27 cellular contexts compared by ENCODE assay signal in the genomic region with DNA sequence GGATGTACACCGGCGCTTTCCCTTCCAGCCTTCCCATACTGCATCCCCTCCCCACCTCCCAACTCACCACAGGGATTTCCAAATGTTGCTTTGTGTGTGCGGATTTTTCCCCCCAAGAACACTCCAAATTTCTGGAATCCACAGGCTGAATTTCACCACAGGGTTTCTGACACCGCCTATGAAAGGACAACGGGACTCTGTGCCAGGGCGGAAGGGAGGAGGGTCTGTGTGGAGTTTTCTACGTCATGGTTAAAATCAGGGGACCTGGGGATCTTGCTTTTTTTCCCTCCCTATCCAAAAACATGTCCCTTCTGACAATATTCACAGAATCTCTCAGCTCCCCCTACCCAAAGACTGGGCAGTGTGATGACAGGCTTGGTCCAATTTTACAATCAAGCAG. TPM values are rescaled to one million over a fixed set of nuclear protein-coding genes. Genes with fewer than 3 reads are reported as not detected.
"Had no signal": no experiment of that assay in that cellular context is flagged by ENCODE, and none has a peak within 500 bp of the region (broad histone marks: within the 10 kb centered on the region; RNA-seq: fewer than 3 reads in every experiment).

No MANE protein-coding gene starts in this region.

- DNase-seq: activated CD4-positive, alpha-beta T cell treated with anti-CD3 and anti-CD28 coated beads for 48 hours; activated CD4-positive, alpha-beta T cell treated with anti-CD3 and anti-CD28 coated beads, Interleukin-2, amount 50 U/mL, for 4 hours; activated CD4-positive, CD25-positive, alpha-beta regulatory T cell treated with anti-CD3 and anti-CD28 coated beads, Interleukin-2, amount 50 U/mL, for 72 hours; activated CD8-positive, alpha-beta T cell treated with anti-CD3 and anti-CD28 coated beads, Interleukin-2, amount 10 ng/mL, durations not matched to agents 7 days and 5 days; activated effector memory CD4-positive, alpha-beta T cell treated with anti-CD3 and anti-CD28 coated beads, Interleukin-2, amount 50 U/mL, for 16 hours; activated naive CD4-positive, alpha-beta T cell treated with Interleukin-2 at 50 U/mL for 16 hours; activated T-cell treated with anti-CD3 and anti-CD28 coated beads, Interleukin-2, amount 50 U/mL, for 24 hours; brain microvascular endothelial cell; MM.1S; NCI-H1105; NCI-H1436; NCI-H1694 treated with DMSO at 0.1 percent for 48 hours; NCI-H2029 treated with DMSO at 0.1 percent for 48 hours; NCI-H345; NCI-H510A; NCI-H69; NK-92 treated with Interleukin-12 subunit alpha and Interleukin-12 subunit beta, amount 100 ng/mL, for 24 hours; RPMI8226; SW 1271; T-helper 9 cell had no signal

- H3K27me3 Mint-ChIP-seq: activated T-cell treated with anti-CD3 and anti-CD28 coated beads, Interleukin-2, amount 50 U/mL, for 24 hours had no signal

- H3K27me3 ChIP-seq: brain microvascular endothelial cell, cardiac muscle cell, SJSA1 had no signal

- H3K4me3 Mint-ChIP-seq: activated CD8-positive, alpha-beta T cell treated with anti-CD3 and anti-CD28 coated beads, Interleukin-2, amount 10 ng/mL, durations not matched to agents 7 days and 5 days; activated naive CD8-positive, alpha-beta T cell; activated T-cell treated with anti-CD3 and anti-CD28 coated beads, Interleukin-2, amount 50 U/mL, for 24 hours; T-helper 1 cell treated with Interleukin-12 subunit alpha and Interleukin-12 subunit beta and Interleukin-4 antibody, amounts not matched to agents 30 μg/mL and 1 μg/mL, for 36 hours; WTC11 had no signal

- ATAC-seq: activated CD8-positive, alpha-beta T cell treated with anti-CD3 and anti-CD28 coated beads, Interleukin-2, amount 10 ng/mL, durations not matched to agents 7 days and 5 days; Panc1; SK-N-SH treated with all-trans-retinoic acid at 6 μM for 48 hours; WTC11 had no signal

- H3K27ac Mint-ChIP-seq: activated CD8-positive, alpha-beta T cell treated with anti-CD3 and anti-CD28 coated beads, Interleukin-2, amount 10 ng/mL, durations not matched to agents 7 days and 5 days; activated naive CD8-positive, alpha-beta T cell; activated T-cell treated with anti-CD3 and anti-CD28 coated beads, Interleukin-2, amount 50 U/mL, for 24 hours; T-helper 1 cell treated with Interleukin-12 subunit alpha and Interleukin-12 subunit beta and Interleukin-4 antibody, amounts not matched to agents 30 μg/mL and 1 μg/mL, for 36 hours; WTC11 had no signal

- H3K36me3 Mint-ChIP-seq: activated naive CD8-positive, alpha-beta T cell; WTC11 had no signal

- H3K9me3 ChIP-seq: SJSA1 had no signal

- H3K9me3 Mint-ChIP-seq: activated T-cell treated with anti-CD3 and anti-CD28 coated beads, Interleukin-2, amount 50 U/mL, for 24 hours; T-helper 1 cell treated with Interleukin-12 subunit alpha and Interleukin-12 subunit beta and Interleukin-4 antibody, amounts not matched to agents 30 μg/mL and 1 μg/mL, for 36 hours; WTC11 had no signal

- H3K36me3 ChIP-seq: brain microvascular endothelial cell, cardiac muscle cell, SJSA1 had no signal

- H3K27ac ChIP-seq: brain microvascular endothelial cell, cardiac muscle cell, SJSA1 had no signal

- H3K4me1 Mint-ChIP-seq: WTC11 had no signal

- H3K4me3 ChIP-seq: cardiac muscle cell, SJSA1 had no signal

RNA-seq across cellular contexts. Expression of a gene that starts 14.6 kb away (rescaled TPM):
- total RNA-seq: activated CD8-positive, alpha-beta T cell treated with anti-CD3 and anti-CD28 coated beads, Interleukin-2, amount 10 ng/mL, durations not matched to agents 7 days and 5 days; SJSA1; WTC11 had no signal

RNA-seq across cellular contexts. Expression of a gene that starts 17.7 kb away (rescaled TPM):
- total RNA-seq: activated CD8-positive, alpha-beta T cell treated with anti-CD3 and anti-CD28 coated beads, Interleukin-2, amount 10 ng/mL, durations not matched to agents 7 days and 5 days had no signal
- polyA plus RNA-seq: cardiac muscle cell had no signal
